Comparison of ENCODE assay signal across 21 cellular contexts in the genomic region with DNA sequence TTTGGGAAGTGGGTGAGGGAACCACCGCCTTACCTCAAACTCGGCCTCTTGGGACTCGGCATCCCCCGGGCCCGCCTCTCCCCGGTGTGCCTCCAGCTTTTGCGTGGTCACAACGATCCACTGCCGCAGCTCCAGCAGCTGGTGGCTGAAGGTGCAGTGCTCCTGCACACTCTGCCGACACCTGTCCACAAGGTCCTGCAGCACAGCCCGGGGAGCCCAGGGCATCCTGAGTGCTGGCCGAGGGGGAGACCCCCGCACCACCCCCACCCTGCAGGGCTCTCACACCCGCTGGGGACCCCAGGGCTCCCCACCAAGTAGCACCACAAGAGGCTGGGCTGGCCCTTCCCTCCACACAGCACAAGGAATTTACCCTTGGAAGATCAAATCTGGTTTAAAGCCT.
"Had no signal": no experiment of that assay in that cellular context is flagged by ENCODE, and none has a peak within 500 bp of the region (broad histone marks: within the 10 kb centered on the region; RNA-seq: fewer than 3 reads in every experiment).

No MANE protein-coding gene starts in this region.

- H3K9ac ChIP-seq: KMS-11 had no signal

- H3K27ac ChIP-seq: KMS-11, RWPE1 had no signal

- H3K27ac Mint-ChIP-seq: IgD-negative memory B cell had no signal

- H3K27me3 Mint-ChIP-seq: IgD-negative memory B cell had no signal

- H3K9me3 Mint-ChIP-seq: IgD-negative memory B cell had no signal

- H3K4me3 Mint-ChIP-seq: IgD-negative memory B cell had no signal

- ATAC-seq: K562, Panc1, PC-3 had no signal

- FAIRE-seq: K562 had no signal

- H3K4me2 ChIP-seq: KMS-11 had no signal

- DNase-seq: Kasumi-1, MM.1S, NCI-H1092 treated with DMSO at 0.1 percent for 48 hours, NCI-H1436, NCI-H187, NCI-H2029, NCI-H2081 treated with DMSO at 0.1 percent for 48 hours, NCI-H2171, NCI-H226, NCI-H446, NCI-H510A, NCI-H524 treated with DMSO at 0.1 percent for 48 hours, NCI-H69, NCI-H774, PC-3, SHP77 had no signal

- H3K4me3 ChIP-seq: K562 had no signal
